Comparison of ENCODE assay signal across 27 cellular contexts in the genomic region with DNA sequence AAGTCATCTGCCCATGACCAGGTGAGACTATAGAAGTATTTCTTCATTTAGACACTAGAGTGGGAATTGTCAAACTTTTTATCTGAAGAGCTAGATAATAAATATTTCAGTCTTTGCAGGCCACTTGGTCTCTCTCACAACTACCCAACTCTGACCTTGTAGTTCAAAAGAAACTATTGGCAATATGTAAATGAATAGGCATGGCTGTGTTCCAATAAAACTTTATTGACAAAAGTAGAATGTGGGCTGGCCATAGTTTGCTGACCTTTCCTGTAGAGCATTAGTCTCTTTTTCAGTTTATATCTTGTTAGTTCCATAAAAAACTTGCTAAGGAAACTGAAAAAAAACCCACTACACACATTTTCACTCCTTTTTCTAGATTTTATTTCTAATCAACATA.
"Had no signal": no experiment of that assay in that cellular context is flagged by ENCODE, and none has a peak within 500 bp of the region (broad histone marks: within the 10 kb centered on the region; RNA-seq: fewer than 3 reads in every experiment).

No MANE protein-coding gene starts in this region.

- ATAC-seq: stimulated activated effector memory CD8-positive, alpha-beta T cell treated with anti-CD3 and anti-CD28 coated beads, Interleukin-12 subunit alpha, Interleukin-12 subunit beta, amount 100 ng/mL, for 72 hours; stimulated activated memory B cell treated with anti-CD40 and anti-IgM and Interleukin-4, amounts not matched to agents 10 μg/mL and 1 μg/mL and 100 μg/mL, for 72 hours; stimulated activated naive B cell treated with anti-CD40 and anti-IgM and Interleukin-4, amounts not matched to agents 10 μg/mL and 1 μg/mL and 100 μg/mL, for 72 hours; stimulated activated naive CD8-positive, alpha-beta T cell treated with anti-CD3 and anti-CD28 coated beads, Interleukin-15, amount 100 ng/mL, for 72 hours; stimulated activated naive CD8-positive, alpha-beta T cell treated with anti-CD3 and anti-CD28 coated beads, Interleukin-15, Interleukin-2, amounts not matched to agents 100 U/mL and 50 U/mL, for 24 hours; upper lobe of right lung had no signal

- FAIRE-seq: urothelium cell line had no signal

- DNase-seq: stimulated activated CD4-positive, alpha-beta T cell treated with anti-CD3 and anti-CD28 coated beads, Interleukin-2, amount 100 ng/mL, for 48 hours; stimulated activated CD4-positive, alpha-beta T cell treated with anti-CD3 and anti-CD28 coated beads, Interleukin-4, amount 100 ng/mL, for 1 hour; stimulated activated CD4-positive, alpha-beta T cell treated with anti-CD3 and anti-CD28 coated beads, Interleukin-4, amount 100 ng/mL, for 24 hours; stimulated activated CD4-positive, alpha-beta T cell treated with anti-CD3 and anti-CD28 coated beads, Interleukin-4, amount 100 ng/mL, for 4 hours; stimulated activated CD8-positive, alpha-beta memory T cell treated with anti-CD3 and anti-CD28 coated beads, Interleukin-4, amount 100 ng/mL, for 48 hours; stimulated activated naive B cell treated with anti-CD40 and anti-IgM and Interleukin-4, amounts not matched to agents 10 μg/mL and 1 μg/mL and 100 μg/mL, for 72 hours; stimulated activated naive CD4-positive, alpha-beta T cell; stimulated activated naive CD4-positive, alpha-beta T cell treated with Interleukin-2 at 50 U/mL for 16 hours; stimulated activated naive CD8-positive, alpha-beta T cell treated with anti-CD3 and anti-CD28 coated beads, Interleukin-15, amount 100 ng/mL, for 72 hours; stimulated activated naive CD8-positive, alpha-beta T cell treated with anti-CD3 and anti-CD28 coated beads, Interleukin-15, Interleukin-2, amounts not matched to agents 100 U/mL and 50 U/mL, for 24 hours; stomach; substantia nigra; testis; thyroid gland; tibial artery; transverse colon; trophoblast cell; upper lobe of left lung; upper lobe of right lung; uterus had no signal

- H3K27ac ChIP-seq: stomach, suprapubic skin, testis, thoracic aorta, thyroid gland, tibial artery, tibial nerve, transverse colon, upper lobe of left lung, upper lobe of right lung, uterus, vagina had no signal

- H3K36me3 ChIP-seq: stomach, suprapubic skin, thoracic aorta, thyroid gland, tibial artery, tibial nerve, transverse colon, upper lobe of left lung, upper lobe of right lung, uterus, vagina had no signal

- H3K9me3 ChIP-seq: suprapubic skin, testis, thoracic aorta, thyroid gland, tibial artery, tibial nerve, transverse colon, upper lobe of left lung, upper lobe of right lung, uterus, vagina had no signal

- H3K27me3 ChIP-seq: stomach, suprapubic skin, testis, thyroid gland, tibial artery, tibial nerve, transverse colon, upper lobe of left lung, upper lobe of right lung, uterus, vagina had no signal

- H3K4me1 ChIP-seq: stomach, suprapubic skin, testis, thyroid gland, tibial artery, tibial nerve, transverse colon, upper lobe of left lung, upper lobe of right lung, uterus, vagina had no signal

- H3K4me3 ChIP-seq: stomach, suprapubic skin, testis, thoracic aorta, thyroid gland, tibial artery, tibial nerve, transverse colon, upper lobe of left lung, upper lobe of right lung, uterus, vagina had no signal
